In genomic region chr5:130992095-130992494, GRCh38 we compare ENCODE assay signal across 15 cellular contexts.
DNase-seq lines count a peak whose midpoint lies in the region; ATAC-seq and TF ChIP-seq lines count a peak whose summit lies in the region.
"Had no signal": no experiment of that assay in that cellular context is flagged by ENCODE, and none has a peak within 500 bp of the region (broad histone marks: within the 10 kb centered on the region; RNA-seq: fewer than 3 reads in every experiment).

No MANE protein-coding gene starts in this region.

- ATAC-seq in SK-N-SH treated with all-trans-retinoic acid at 6 μM for 48 hours (peak; percentile 97), HG03108 (IDR thresholded peaks at IDR 0.05; ENCODE audit: unreplicated experiment) (no peak), Right ventricle myocardium inferior (no peak)
- ATAC-seq in activated T-helper 17 cell treated with anti-CD3 and anti-CD28 coated beads, Interleukin-2, amount 50 U/mL, for 72 hours (replicated peaks) = no peak
- ATAC-seq: left colon had no signal

- TF ChIP-seq CTCF in fibroblast of pulmonary artery (IDR thresholded peaks at IDR 0.05; ENCODE audit: low read length, missing control alignments) = no peak

- H3K36me3 Mint-ChIP-seq in activated T-helper 17 cell treated with anti-CD3 and anti-CD28 coated beads, Interleukin-2, amount 50 U/mL, for 72 hours (ENCODE audit: low read depth) = no peaks in the 10 kb centered on the region

- H3K9me3 Mint-ChIP-seq in activated T-helper 17 cell treated with anti-CD3 and anti-CD28 coated beads, Interleukin-2, amount 50 U/mL, for 72 hours = no peaks in the 10 kb centered on the region
- H3K9me3 Mint-ChIP-seq: activated B cell treated with CpG ODN at 0.5 μM for 24 hours; activated T-helper 2 cell treated with anti-CD3 and anti-CD28 coated beads, Interferon-gamma antibody, Interleukin-2, Interleukin-4, amounts not matched to agents 10 μg/mL and 5 μg/mL and 100 μg/mL, durations not matched to agents 14 hours and 24 hours and 36 hours had no signal

- no peak overlapping the region for H3K4me3 ChIP-seq in fibroblast of pulmonary artery (replicated peaks; ENCODE audit: low read depth, low read length)
- H3K4me3 ChIP-seq: coronary artery had no signal

- no peak overlapping the region for H3K27ac Mint-ChIP-seq in activated T-helper 17 cell treated with anti-CD3 and anti-CD28 coated beads, Interleukin-2, amount 50 U/mL, for 72 hours
- H3K27ac Mint-ChIP-seq: activated B cell treated with CpG ODN at 0.5 μM for 24 hours; activated T-helper 2 cell treated with anti-CD3 and anti-CD28 coated beads, Interferon-gamma antibody, Interleukin-2, Interleukin-4, amounts not matched to agents 10 μg/mL and 5 μg/mL and 100 μg/mL, durations not matched to agents 14 hours and 24 hours and 36 hours had no signal

- intact Hi-C loops in Right ventricle myocardium inferior (cut with DNase I) = no loop called here

- peaks cover 11% of the 10 kb centered on the region for H3K27me3 Mint-ChIP-seq in activated T-helper 17 cell treated with anti-CD3 and anti-CD28 coated beads, Interleukin-2, amount 50 U/mL, for 72 hours

- H3K4me3 Mint-ChIP-seq in activated T-helper 17 cell treated with anti-CD3 and anti-CD28 coated beads, Interleukin-2, amount 50 U/mL, for 72 hours = no peak overlapping the region
- H3K4me3 Mint-ChIP-seq: activated B cell treated with CpG ODN at 0.5 μM for 24 hours had no signal

- DNase-seq in EL (peak; percentile 4), fibroblast of pulmonary artery (ENCODE audit: low read depth) (peak; percentile 1), non-pigmented ciliary epithelial cell (ENCODE audit: low read depth) (peak; percentile 6), NCI-H2227 (lab: John Stamatoyannopoulos, UW; ENCODE audit: unreplicated experiment) (no peak), Right ventricle myocardium inferior (ENCODE audit: missing footprints) (no peak)
- DNase-seq: activated B cell treated with CpG ODN at 0.5 μM for 24 hours, H7, left colon, MV-4-11, NCI-H774 had no signal

- H3K4me1 Mint-ChIP-seq in activated T-helper 17 cell treated with anti-CD3 and anti-CD28 coated beads, Interleukin-2, amount 50 U/mL, for 72 hours = no peaks in the 10 kb centered on the region
- H3K4me1 Mint-ChIP-seq: activated B cell treated with CpG ODN at 0.5 μM for 24 hours had no signal

TF ChIP-seq in SK-N-SH treated with all-trans-retinoic acid at 6 μM for 48 hours, 23 proteins besides CTCF, POLR2A, EP300 and RAD21:
- TF ChIP-seq TSHZ2 (CRISPR knock-in tag; IDR thresholded peaks at IDR 0.05) = no peak
- no peak for TF ChIP-seq ESRRG (CRISPR knock-in tag; IDR thresholded peaks at IDR 0.05)
- no peak for TF ChIP-seq ZNF70 (CRISPR knock-in tag; IDR thresholded peaks at IDR 0.05)
- TF ChIP-seq ZNF8 (CRISPR knock-in tag; IDR thresholded peaks at IDR 0.05) = no peak

Comparison
In these comparisons a context has a peak if more than half of its experiments do, and no peak if none do; other contexts are left out.
1. DNase-seq: peak in EL (single experiment), fibroblast of pulmonary artery (single experiment) and non-pigmented ciliary epithelial cell (single experiment); none in NCI-H2227 (single experiment) and Right ventricle myocardium inferior (single experiment).